1 cellular context compared by ENCODE assay signal in the genomic region with DNA sequence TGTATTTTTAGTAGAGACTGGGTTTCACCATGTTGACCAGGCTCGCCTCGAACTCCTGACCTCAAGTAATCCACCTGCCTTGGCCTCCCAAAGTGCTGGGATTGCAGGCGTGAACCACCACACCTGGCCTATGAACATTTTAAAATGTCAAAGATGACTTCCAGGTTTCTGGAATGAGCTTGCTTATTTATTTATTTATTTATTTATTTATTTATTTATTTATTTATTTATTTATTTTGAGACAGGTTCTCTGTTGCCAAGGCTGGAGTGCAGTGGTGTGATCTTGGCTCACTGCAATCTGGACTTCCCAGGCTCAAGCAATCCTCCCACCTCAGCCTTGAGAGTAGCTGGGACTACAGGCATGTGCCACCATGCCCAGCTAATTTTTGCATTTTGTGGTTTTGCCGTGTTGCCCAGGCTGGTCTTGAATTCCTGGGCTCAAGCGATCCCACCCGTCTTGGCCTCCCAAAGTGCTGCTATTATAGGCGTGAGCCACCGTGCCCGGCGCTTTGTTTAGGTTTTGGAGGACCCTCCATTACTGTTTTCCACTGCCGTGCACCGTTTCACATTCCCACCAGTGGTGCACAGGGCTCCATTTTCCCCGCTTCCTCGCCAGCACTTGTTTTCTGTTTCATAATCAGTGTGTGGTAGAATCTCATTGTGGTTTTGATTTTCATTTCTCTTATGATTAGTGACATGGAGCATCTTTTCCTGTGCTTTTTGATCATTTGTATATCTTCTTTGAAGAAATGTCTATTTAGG.
TF ChIP-seq lines count a peak whose summit lies in the region.

No MANE protein-coding gene starts in this region.

TF ChIP-seq in HEK293, 187 proteins besides CTCF, POLR2A, EP300 and RAD21 (continued from another document and continues in another):
- TF ChIP-seq ZNF138 (tag by site-specific recombination; IDR thresholded peaks at IDR 0.05; ENCODE audit: borderline replicate concordance) = peak; percentile 86; the same call in 1 of the 2 replicates
- TF ChIP-seq, protein P1, sequence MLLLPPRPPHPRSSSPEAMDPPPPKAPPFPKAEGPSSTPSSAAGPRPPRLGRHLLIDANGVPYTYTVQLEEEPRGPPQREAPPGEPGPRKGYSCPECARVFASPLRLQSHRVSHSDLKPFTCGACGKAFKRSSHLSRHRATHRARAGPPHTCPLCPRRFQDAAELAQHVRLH (tag by site-specific recombination; IDR thresholded peaks at IDR 0.05) = peak; percentile 30; the same call in 1 of the 2 replicates
- TF ChIP-seq GLI2 (tag by site-specific recombination; IDR thresholded peaks at IDR 0.05; ENCODE audit: borderline replicate concordance, low read depth) = peak; percentile 75; the same call in 1 of the 2 replicates
- TF ChIP-seq ZNF394 (tag by site-specific recombination; IDR thresholded peaks at IDR 0.05; ENCODE audit: borderline replicate concordance) = peak; percentile 98
- 0 out of 2 replicates have a peak, but pooled peaks have one; percentile 42 for TF ChIP-seq RBAK (tag by site-specific recombination; IDR thresholded peaks at IDR 0.05)
- peak; percentile 65 for TF ChIP-seq ZNF529 (tag by site-specific recombination; IDR thresholded peaks at IDR 0.05; ENCODE audit: insufficient replicate concordance)
- 0 out of 2 replicates have a peak, but pooled peaks have one; percentile 8 for TF ChIP-seq ZNF121 (tag by site-specific recombination; IDR thresholded peaks at IDR 0.05)
- TF ChIP-seq ZSCAN4 (tag by site-specific recombination; IDR thresholded peaks at IDR 0.05) = no peak
- 0 out of 2 replicates have a peak, but pooled peaks have one; percentile 24 for TF ChIP-seq ZNF18 (tag by site-specific recombination; IDR thresholded peaks at IDR 0.05)
- TF ChIP-seq ZBTB44 (tag by site-specific recombination; IDR thresholded peaks at IDR 0.05) = no peak
- TF ChIP-seq ZNF518A (tag by site-specific recombination; conservative IDR thresholded peaks at IDR 0.05; ENCODE audit: low read depth) = peak; percentile 96
- 0 out of 2 replicates have a peak, but pooled peaks have one; percentile 26 for TF ChIP-seq ZNF530 (tag by site-specific recombination; IDR thresholded peaks at IDR 0.05; ENCODE audit: low read depth)
- TF ChIP-seq ZNF341 (tag by site-specific recombination; IDR thresholded peaks at IDR 0.05; ENCODE audit: low read depth) = 0 out of 2 replicates have a peak, but pooled peaks have one; percentile 14
- no peak for TF ChIP-seq OVOL3 (tag by site-specific recombination; IDR thresholded peaks at IDR 0.05)
- peak; percentile 38 for TF ChIP-seq ZNF654 (tag by site-specific recombination; IDR thresholded peaks at IDR 0.05; ENCODE audit: low read depth)
- peak; percentile 53; the same call in 1 of the 2 replicates for TF ChIP-seq ZNF404 (tag by site-specific recombination; IDR thresholded peaks at IDR 0.05)
- TF ChIP-seq ZNF426 (tag by site-specific recombination; IDR thresholded peaks at IDR 0.05) = peak; percentile 97
- peak; percentile 80; the same call in 1 of the 2 replicates for TF ChIP-seq ZNF560 (tag by site-specific recombination; IDR thresholded peaks at IDR 0.05; ENCODE audit: borderline replicate concordance)
- TF ChIP-seq ZNF433 (tag by site-specific recombination; IDR thresholded peaks at IDR 0.05; ENCODE audit: low read depth) = peak; percentile 75; the same call in 1 of the 2 replicates
- TF ChIP-seq ZNF639 (tag by site-specific recombination; IDR thresholded peaks at IDR 0.05) = peak; percentile 62; the same call in 1 of the 2 replicates
- peak; percentile 83 for TF ChIP-seq ZNF623 (tag by site-specific recombination; IDR thresholded peaks at IDR 0.05)
- TF ChIP-seq ZSCAN5A (tag by site-specific recombination; IDR thresholded peaks at IDR 0.05) = no peak
- peak; percentile 67; the same call in 1 of the 2 replicates for TF ChIP-seq ZNF501 (tag by site-specific recombination; IDR thresholded peaks at IDR 0.05)
- TF ChIP-seq ZBTB21 (tag by site-specific recombination; IDR thresholded peaks at IDR 0.05) = peak; percentile 72
- peak; percentile 66 for TF ChIP-seq ZNF629 (tag by site-specific recombination; IDR thresholded peaks at IDR 0.05)
- peak; percentile 60; the same call in 1 of the 2 replicates for TF ChIP-seq GFI1B (tag by site-specific recombination; IDR thresholded peaks at IDR 0.05)
- TF ChIP-seq, protein P2, sequence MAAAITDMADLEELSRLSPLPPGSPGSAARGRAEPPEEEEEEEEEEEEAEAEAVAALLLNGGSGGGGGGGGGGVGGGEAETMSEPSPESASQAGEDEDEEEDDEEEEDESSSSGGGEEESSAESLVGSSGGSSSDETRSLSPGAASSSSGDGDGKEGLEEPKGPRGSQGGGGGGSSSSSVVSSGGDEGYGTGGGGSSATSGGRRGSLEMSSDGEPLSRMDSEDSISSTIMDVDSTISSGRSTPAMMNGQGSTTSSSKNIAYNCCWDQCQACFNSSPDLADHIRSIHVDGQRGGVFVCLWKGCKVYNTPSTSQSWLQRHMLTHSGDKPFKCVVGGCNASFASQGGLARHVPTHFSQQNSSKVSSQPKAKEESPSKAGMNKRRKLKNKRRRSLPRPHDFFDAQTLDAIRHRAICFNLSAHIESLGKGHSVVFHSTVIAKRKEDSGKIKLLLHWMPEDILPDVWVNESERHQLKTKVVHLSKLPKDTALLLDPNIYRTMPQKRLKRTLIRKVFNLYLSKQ (tag by site-specific recombination; IDR thresholded peaks at IDR 0.05; ENCODE audit: borderline replicate concordance) = 0 out of 2 replicates have a peak, but pooled peaks have one; percentile 59
- TF ChIP-seq ZNF266 (tag by site-specific recombination; IDR thresholded peaks at IDR 0.05; ENCODE audit: low read depth) = peak; percentile 65
- no peak for TF ChIP-seq PRDM1 (tag by site-specific recombination; IDR thresholded peaks at IDR 0.05)
- peak; percentile 26; the same call in 1 of the 2 replicates for TF ChIP-seq ZNF223 (tag by site-specific recombination; IDR thresholded peaks at IDR 0.05)
- peak; percentile 72 for TF ChIP-seq ZXDB (tag by site-specific recombination; IDR thresholded peaks at IDR 0.05)
- TF ChIP-seq, protein P3, sequence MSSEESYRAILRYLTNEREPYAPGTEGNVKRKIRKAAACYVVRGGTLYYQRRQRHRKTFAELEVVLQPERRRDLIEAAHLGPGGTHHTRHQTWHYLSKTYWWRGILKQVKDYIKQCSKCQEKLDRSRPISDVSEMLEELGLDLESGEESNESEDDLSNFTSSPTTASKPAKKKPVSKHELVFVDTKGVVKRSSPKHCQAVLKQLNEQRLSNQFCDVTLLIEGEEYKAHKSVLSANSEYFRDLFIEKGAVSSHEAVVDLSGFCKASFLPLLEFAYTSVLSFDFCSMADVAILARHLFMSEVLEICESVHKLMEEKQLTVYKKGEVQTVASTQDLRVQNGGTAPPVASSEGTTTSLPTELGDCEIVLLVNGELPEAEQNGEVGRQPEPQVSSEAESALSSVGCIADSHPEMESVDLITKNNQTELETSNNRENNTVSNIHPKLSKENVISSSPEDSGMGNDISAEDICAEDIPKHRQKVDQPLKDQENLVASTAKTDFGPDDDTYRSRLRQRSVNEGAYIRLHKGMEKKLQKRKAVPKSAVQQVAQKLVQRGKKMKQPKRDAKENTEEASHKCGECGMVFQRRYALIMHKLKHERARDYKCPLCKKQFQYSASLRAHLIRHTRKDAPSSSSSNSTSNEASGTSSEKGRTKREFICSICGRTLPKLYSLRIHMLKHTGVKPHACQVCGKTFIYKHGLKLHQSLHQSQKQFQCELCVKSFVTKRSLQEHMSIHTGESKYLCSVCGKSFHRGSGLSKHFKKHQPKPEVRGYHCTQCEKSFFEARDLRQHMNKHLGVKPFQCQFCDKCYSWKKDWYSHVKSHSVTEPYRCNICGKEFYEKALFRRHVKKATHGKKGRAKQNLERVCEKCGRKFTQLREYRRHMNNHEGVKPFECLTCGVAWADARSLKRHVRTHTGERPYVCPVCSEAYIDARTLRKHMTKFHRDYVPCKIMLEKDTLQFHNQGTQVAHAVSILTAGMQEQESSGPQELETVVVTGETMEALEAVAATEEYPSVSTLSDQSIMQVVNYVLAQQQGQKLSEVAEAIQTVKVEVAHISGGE (tag by site-specific recombination; conservative IDR thresholded peaks at IDR 0.05; ENCODE audit: low read depth) = peak; percentile 82
- peak; percentile 26; the same call in 1 of the 2 replicates for TF ChIP-seq SP3 (tag by site-specific recombination; IDR thresholded peaks at IDR 0.05)
- peak; percentile 70 for TF ChIP-seq ZNF664 (tag by site-specific recombination; IDR thresholded peaks at IDR 0.05)
- TF ChIP-seq ZNF791 (tag by site-specific recombination; IDR thresholded peaks at IDR 0.05) = peak; percentile 73; the same call in 1 of the 2 replicates
- no peak for TF ChIP-seq YY1 (tag by site-specific recombination; IDR thresholded peaks at IDR 0.05)
